Comparison of ENCODE assay signal across 11 cellular contexts in the genomic region with DNA sequence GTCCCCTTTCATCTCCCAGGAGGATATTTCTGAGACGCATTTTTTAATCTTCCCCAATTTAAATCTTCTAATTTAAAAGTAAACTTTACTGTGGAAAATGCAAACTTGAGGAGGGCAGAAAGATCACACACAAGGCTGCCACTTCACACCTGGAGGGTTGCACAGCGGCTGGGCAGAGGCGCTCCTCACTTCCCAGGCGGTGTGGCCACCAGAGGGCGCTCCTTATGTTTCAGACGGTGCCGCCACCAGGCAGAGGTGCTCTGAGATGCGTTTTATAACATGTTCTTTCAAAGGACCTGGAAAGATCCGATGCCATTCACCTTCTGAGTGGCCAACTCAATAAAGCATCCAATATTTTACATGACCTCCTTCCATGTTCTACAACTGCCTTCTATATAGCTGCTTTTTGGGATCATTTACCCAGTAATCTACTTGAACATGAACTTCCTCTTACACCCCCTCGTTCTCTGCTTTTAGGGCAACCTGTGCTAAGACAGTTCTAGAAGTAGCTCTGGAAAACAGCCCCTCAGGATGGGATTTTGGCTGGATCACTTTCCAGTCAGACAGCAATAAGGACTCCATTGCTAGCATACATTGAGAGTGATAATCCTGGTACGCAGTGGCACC. TPM values are rescaled to one million over a fixed set of nuclear protein-coding genes. Genes with fewer than 3 reads are reported as not detected.
DNase-seq lines count a peak whose midpoint lies in the region; ATAC-seq and TF ChIP-seq lines count a peak whose summit lies in the region.
"Had no signal": no experiment of that assay in that cellular context is flagged by ENCODE, and none has a peak within 500 bp of the region (broad histone marks: within the 10 kb centered on the region; RNA-seq: fewer than 3 reads in every experiment).

No MANE protein-coding gene starts in this region.

- DNase-seq in activated T-cell treated with anti-CD3 and anti-CD28 coated beads for 48 hours (ENCODE audit: low read depth), result peak; percentile 36
- no peak for DNase-seq in activated T-cell treated with anti-CD3 and anti-CD28 coated beads, Interleukin-2, amount 50 U/mL, for 4 hours
- peak; percentile 45 for DNase-seq in SHP77 treated with DMSO at 0.1 percent for 48 hours (lab: John Stamatoyannopoulos, UW)
- DNase-seq in fibroblast of villous mesenchyme (ENCODE audit: low read depth), result no peak
- DNase-seq in stimulated activated naive CD8-positive, alpha-beta T cell treated with anti-CD3 and anti-CD28 coated beads, Interleukin-15, Interleukin-2, amounts not matched to agents 100 U/mL and 50 U/mL, for 24 hours, result peak; percentile 64
- DNase-seq in NCI-H2227 (lab: John Stamatoyannopoulos, UW; ENCODE audit: unreplicated experiment), result no peak
- DNase-seq: NCI-H1048 had no signal

- no peak for ATAC-seq in activated T-cell treated with anti-CD3 and anti-CD28 coated beads, Interleukin-2, amount 50 U/mL, for 4 hours
- ATAC-seq in stimulated activated naive CD8-positive, alpha-beta T cell treated with anti-CD3 and anti-CD28 coated beads, Interleukin-15, Interleukin-2, amounts not matched to agents 100 U/mL and 50 U/mL, for 24 hours, result no peak
- ATAC-seq in GM18858 (IDR thresholded peaks at IDR 0.05; ENCODE audit: unreplicated experiment), result no peak
- ATAC-seq in HG02623 (IDR thresholded peaks at IDR 0.05; ENCODE audit: unreplicated experiment), result no peak

- TF ChIP-seq CTCF in fibroblast of villous mesenchyme (IDR thresholded peaks at IDR 0.05; ENCODE audit: insufficient read depth, low read depth, low read length), result peak; percentile 40

- no peaks in the 10 kb centered on the region for H3K4me1 Mint-ChIP-seq in activated T-cell treated with anti-CD3 and anti-CD28 coated beads, Interleukin-2, amount 50 U/mL, for 4 hours (ENCODE audit: low read depth)
- H3K4me1 Mint-ChIP-seq: central memory CD8-positive, alpha-beta T cell had no signal

- H3K36me3 Mint-ChIP-seq in activated T-cell treated with anti-CD3 and anti-CD28 coated beads, Interleukin-2, amount 50 U/mL, for 4 hours (ENCODE audit: insufficient read depth), result no peaks in the 10 kb centered on the region

- H3K4me3 Mint-ChIP-seq in activated T-cell treated with anti-CD3 and anti-CD28 coated beads, Interleukin-2, amount 50 U/mL, for 4 hours, result no peak overlapping the region
- H3K4me3 Mint-ChIP-seq: central memory CD8-positive, alpha-beta T cell had no signal

- peaks cover 5% of the 10 kb centered on the region for H3K27me3 Mint-ChIP-seq in activated T-cell treated with anti-CD3 and anti-CD28 coated beads, Interleukin-2, amount 50 U/mL, for 4 hours (ENCODE audit: low read depth)

- peaks cover 27% of the 10 kb centered on the region for H3K9me3 Mint-ChIP-seq in activated T-cell treated with anti-CD3 and anti-CD28 coated beads, Interleukin-2, amount 50 U/mL, for 4 hours

- H3K4me3 ChIP-seq in fibroblast of villous mesenchyme (ENCODE audit: low read depth, low read length), result no peak overlapping the region
- H3K4me3 ChIP-seq: skin epidermis had no signal

RNA-seq across cellular contexts. Expression of gene MTUS2, which starts 14.8 kb away (rescaled TPM):
- not detected for total RNA-seq in activated T-cell treated with anti-CD3 and anti-CD28 coated beads, Interleukin-2, amount 50 U/mL, for 4 hours
- 0.32 and 1.3 TPM in 2 replicates for total RNA-seq in fibroblast of villous mesenchyme

Comparison
In these comparisons a context has a peak if more than half of its experiments do, and no peak if none do; other contexts are left out.
1. DNase-seq: peak in activated T-cell treated with anti-CD3 and anti-CD28 coated beads for 48 hours (single experiment), SHP77 treated with DMSO at 0.1 percent for 48 hours (single experiment) and stimulated activated naive CD8-positive, alpha-beta T cell treated with anti-CD3 and anti-CD28 coated beads, Interleukin-15, Interleukin-2, amounts not matched to agents 100 U/mL and 50 U/mL, for 24 hours (single experiment); none in activated T-cell treated with anti-CD3 and anti-CD28 coated beads, Interleukin-2, amount 50 U/mL, for 4 hours (single experiment), fibroblast of villous mesenchyme (single experiment) and NCI-H2227 (single experiment).